Comparison of ENCODE assay signal across 1 cellular context in the genomic region with DNA sequence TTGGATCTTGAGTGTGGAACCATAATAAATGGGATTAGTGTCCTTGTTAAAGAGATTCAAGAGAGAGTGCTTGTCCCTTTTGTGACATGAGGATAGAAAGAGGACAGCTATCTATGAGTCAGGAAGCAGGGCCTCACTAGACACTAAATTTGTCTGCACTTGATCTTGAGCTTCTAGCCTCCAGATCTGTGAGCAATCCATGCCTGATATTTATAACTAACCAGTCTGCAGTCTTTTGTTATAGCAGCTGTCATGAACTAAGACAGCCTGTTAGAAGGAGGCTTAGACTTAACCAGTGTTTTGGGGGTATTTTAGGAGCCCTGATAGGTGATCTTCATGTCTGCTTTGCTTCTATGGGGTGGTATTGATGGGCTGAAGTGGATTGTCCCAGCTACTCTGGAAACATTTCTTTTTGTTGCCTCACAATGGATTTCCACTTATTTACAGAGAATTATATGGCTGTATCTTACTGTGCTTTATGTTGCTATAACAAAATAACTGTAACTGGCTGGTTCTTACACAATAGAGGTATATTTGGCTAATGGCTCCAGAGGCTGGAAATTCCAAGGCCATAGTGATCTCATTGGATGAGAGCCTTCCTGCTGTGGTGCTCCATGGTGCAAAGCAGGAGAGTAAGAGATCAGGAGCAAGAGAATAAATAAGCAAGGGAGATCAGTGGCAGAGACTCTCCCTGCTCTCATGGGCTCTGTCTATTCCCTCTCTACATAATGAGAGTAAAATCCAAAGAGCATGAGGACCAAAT.
TF ChIP-seq lines count a peak whose summit lies in the region.

No MANE protein-coding gene starts in this region.

TF ChIP-seq in IMR-90, 13 proteins besides CTCF, POLR2A, EP300 and RAD21 (continued from another document):
- TF ChIP-seq, protein P1, sequence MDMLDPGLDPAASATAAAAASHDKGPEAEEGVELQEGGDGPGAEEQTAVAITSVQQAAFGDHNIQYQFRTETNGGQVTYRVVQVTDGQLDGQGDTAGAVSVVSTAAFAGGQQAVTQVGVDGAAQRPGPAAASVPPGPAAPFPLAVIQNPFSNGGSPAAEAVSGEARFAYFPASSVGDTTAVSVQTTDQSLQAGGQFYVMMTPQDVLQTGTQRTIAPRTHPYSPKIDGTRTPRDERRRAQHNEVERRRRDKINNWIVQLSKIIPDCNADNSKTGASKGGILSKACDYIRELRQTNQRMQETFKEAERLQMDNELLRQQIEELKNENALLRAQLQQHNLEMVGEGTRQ (IDR thresholded peaks at IDR 0.05; ENCODE audit: low read depth, low read length): no peak
- TF ChIP-seq CHD1 (IDR thresholded peaks at IDR 0.05; ENCODE audit: low read depth, low read length) (no peak), RFX5 (IDR thresholded peaks at IDR 0.05; ENCODE audit: low read depth, low read length) (no peak), MXI1 (IDR thresholded peaks at IDR 0.05; ENCODE audit: borderline replicate concordance, low read depth, low read length) (no peak), NFE2L2 (IDR thresholded peaks at IDR 0.05; ENCODE audit: low read depth, low read length) (no peak), BHLHE40 (IDR thresholded peaks at IDR 0.05; ENCODE audit: low read depth, low read length) (no peak), RCOR1 (IDR thresholded peaks at IDR 0.05; ENCODE audit: insufficient replicate concordance, low read length) (no peak), MAFK (IDR thresholded peaks at IDR 0.05; ENCODE audit: low read depth, low read length) (no peak), MAZ (IDR thresholded peaks at IDR 0.05; ENCODE audit: borderline replicate concordance, low read depth, low read length) (no peak)
